Comparison of ENCODE assay signal across 22 cellular contexts in the genomic region with DNA sequence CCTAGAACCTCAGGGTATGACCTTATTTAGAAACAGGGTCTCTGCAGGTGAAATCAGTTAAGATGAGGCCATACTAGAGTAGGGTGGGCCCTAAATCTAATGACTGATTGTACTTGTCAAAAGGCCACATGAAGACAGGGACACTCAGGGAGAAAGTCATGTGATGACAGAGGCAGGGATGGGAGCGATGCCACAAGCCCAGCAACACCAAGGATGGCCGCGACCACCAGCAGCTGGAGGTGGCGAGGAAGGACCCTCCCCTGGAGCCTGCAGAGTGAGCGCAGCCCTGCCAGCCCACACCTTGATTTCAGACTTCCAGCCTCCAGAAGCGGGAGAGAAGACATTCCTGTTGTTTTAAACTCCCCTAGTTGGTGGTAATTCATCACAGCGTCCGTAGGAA.
DNase-seq lines count a peak whose midpoint lies in the region; ATAC-seq and TF ChIP-seq lines count a peak whose summit lies in the region.
"Had no signal": no experiment of that assay in that cellular context is flagged by ENCODE, and none has a peak within 500 bp of the region (broad histone marks: within the 10 kb centered on the region; RNA-seq: fewer than 3 reads in every experiment).

No MANE protein-coding gene starts in this region.

- no peaks in the 10 kb centered on the region for H3K9me3 Mint-ChIP-seq in dendritic cell treated with granulocyte-macrophage colony-stimulating factor and Interleukin-4, amounts not matched to agents 40 ng/mL and 50 ng/mL, for 4 days
- H3K9me3 Mint-ChIP-seq: CD8-positive, alpha-beta memory T cell had no signal

- no peak for ATAC-seq in GM21576 (IDR thresholded peaks at IDR 0.05; ENCODE audit: unreplicated experiment)
- ATAC-seq in GM19328 (IDR thresholded peaks at IDR 0.05; ENCODE audit: unreplicated experiment) = no peak
- ATAC-seq: A549, GM12878 had no signal

- no peaks in the 10 kb centered on the region for H3K9me3 ChIP-seq in HEK293 (ENCODE audit: control insufficient read depth, insufficient read depth, low read depth, low read length)
- H3K9me3 ChIP-seq: A549, BE2C, BLaER1 had no signal

- CTCF ChIA-PET in HEK293 (lab: Yijun Ruan, JAX) = no interaction called here

- peak overlapping the region; percentile 53 for H3K27ac Mint-ChIP-seq in dendritic cell treated with granulocyte-macrophage colony-stimulating factor and Interleukin-4, amounts not matched to agents 40 ng/mL and 50 ng/mL, for 4 days
- H3K27ac Mint-ChIP-seq: CD4-positive, alpha-beta memory T cell; CD4-positive, CD25-positive, alpha-beta regulatory T cell had no signal

- no peak overlapping the region for H3K27ac ChIP-seq in HEK293 (ENCODE audit: extremely low read depth, low read depth, low read length)
- H3K27ac ChIP-seq: 22Rv1, A549, BLaER1 had no signal

- no peak overlapping the region for H3K4me3 ChIP-seq in HEK293 (ENCODE audit: low read depth, low read length)
- H3K4me3 ChIP-seq: A549, BLaER1, GM12878 had no signal

- intact Hi-C loops in dendritic cell treated with granulocyte-macrophage colony-stimulating factor and Interleukin-4, amounts not matched to agents 40 ng/mL and 50 ng/mL, for 4 days (cut with micrococcal nuclease) = no loop called here

- DNase-seq in retina = peak; percentile 62
- DNase-seq: BE2C; C1 segment of cervical spinal cord; CD4-positive, alpha-beta memory T cell; CD4-positive, CD25-positive, alpha-beta regulatory T cell; CD8-positive, alpha-beta memory T cell; COR-L47; DMS 273 treated with DMSO at 0.1 percent for 48 hours; DMS153; DMS53; DMS79; DND-41; EL; GDM1 had no signal

- H3K4me1 ChIP-seq in HEK293 (ENCODE audit: control insufficient read depth, insufficient read depth, low read length) = no peaks in the 10 kb centered on the region
- H3K4me1 ChIP-seq: A549 had no signal

- POLR2A ChIA-PET in HEK293 (lab: Yijun Ruan, JAX) = no interaction called here

- H3K36me3 ChIP-seq in HEK293 (ENCODE audit: control insufficient read depth in 2 of 2, insufficient read depth in 1 of 2, low read length in 2 of 2) = no peaks in the 10 kb centered on the region
- H3K36me3 ChIP-seq: BE2C, BLaER1 had no signal

- peaks cover 79% of the 10 kb centered on the region for H3K4me1 Mint-ChIP-seq in dendritic cell treated with granulocyte-macrophage colony-stimulating factor and Interleukin-4, amounts not matched to agents 40 ng/mL and 50 ng/mL, for 4 days (ENCODE audit: low read depth)
- H3K4me1 Mint-ChIP-seq: CD4-positive, alpha-beta memory T cell had no signal

- H3K27me3 Mint-ChIP-seq in dendritic cell treated with granulocyte-macrophage colony-stimulating factor and Interleukin-4, amounts not matched to agents 40 ng/mL and 50 ng/mL, for 4 days = peaks cover 11% of the 10 kb centered on the region

- TF ChIP-seq CTCF in HEK293 (tag by site-specific recombination; IDR thresholded peaks at IDR 0.05) = no peak

- no peak overlapping the region for H3K4me3 Mint-ChIP-seq in dendritic cell treated with granulocyte-macrophage colony-stimulating factor and Interleukin-4, amounts not matched to agents 40 ng/mL and 50 ng/mL, for 4 days
- H3K4me3 Mint-ChIP-seq: CD4-positive, alpha-beta memory T cell; CD4-positive, CD25-positive, alpha-beta regulatory T cell; CD8-positive, alpha-beta memory T cell had no signal

- H3K36me3 Mint-ChIP-seq in dendritic cell treated with granulocyte-macrophage colony-stimulating factor and Interleukin-4, amounts not matched to agents 40 ng/mL and 50 ng/mL, for 4 days (ENCODE audit: low read depth) = no peaks in the 10 kb centered on the region
- H3K36me3 Mint-ChIP-seq: CD4-positive, alpha-beta memory T cell; CD4-positive, CD25-positive, alpha-beta regulatory T cell; CD8-positive, alpha-beta memory T cell had no signal

TF ChIP-seq in HEK293, 187 proteins besides CTCF, POLR2A, EP300 and RAD21:
- no peak for TF ChIP-seq ZNF768 (tag by site-specific recombination; IDR thresholded peaks at IDR 0.05)
- TF ChIP-seq, protein P1, sequence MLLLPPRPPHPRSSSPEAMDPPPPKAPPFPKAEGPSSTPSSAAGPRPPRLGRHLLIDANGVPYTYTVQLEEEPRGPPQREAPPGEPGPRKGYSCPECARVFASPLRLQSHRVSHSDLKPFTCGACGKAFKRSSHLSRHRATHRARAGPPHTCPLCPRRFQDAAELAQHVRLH (tag by site-specific recombination; IDR thresholded peaks at IDR 0.05) = no peak
- TF ChIP-seq, protein P2, sequence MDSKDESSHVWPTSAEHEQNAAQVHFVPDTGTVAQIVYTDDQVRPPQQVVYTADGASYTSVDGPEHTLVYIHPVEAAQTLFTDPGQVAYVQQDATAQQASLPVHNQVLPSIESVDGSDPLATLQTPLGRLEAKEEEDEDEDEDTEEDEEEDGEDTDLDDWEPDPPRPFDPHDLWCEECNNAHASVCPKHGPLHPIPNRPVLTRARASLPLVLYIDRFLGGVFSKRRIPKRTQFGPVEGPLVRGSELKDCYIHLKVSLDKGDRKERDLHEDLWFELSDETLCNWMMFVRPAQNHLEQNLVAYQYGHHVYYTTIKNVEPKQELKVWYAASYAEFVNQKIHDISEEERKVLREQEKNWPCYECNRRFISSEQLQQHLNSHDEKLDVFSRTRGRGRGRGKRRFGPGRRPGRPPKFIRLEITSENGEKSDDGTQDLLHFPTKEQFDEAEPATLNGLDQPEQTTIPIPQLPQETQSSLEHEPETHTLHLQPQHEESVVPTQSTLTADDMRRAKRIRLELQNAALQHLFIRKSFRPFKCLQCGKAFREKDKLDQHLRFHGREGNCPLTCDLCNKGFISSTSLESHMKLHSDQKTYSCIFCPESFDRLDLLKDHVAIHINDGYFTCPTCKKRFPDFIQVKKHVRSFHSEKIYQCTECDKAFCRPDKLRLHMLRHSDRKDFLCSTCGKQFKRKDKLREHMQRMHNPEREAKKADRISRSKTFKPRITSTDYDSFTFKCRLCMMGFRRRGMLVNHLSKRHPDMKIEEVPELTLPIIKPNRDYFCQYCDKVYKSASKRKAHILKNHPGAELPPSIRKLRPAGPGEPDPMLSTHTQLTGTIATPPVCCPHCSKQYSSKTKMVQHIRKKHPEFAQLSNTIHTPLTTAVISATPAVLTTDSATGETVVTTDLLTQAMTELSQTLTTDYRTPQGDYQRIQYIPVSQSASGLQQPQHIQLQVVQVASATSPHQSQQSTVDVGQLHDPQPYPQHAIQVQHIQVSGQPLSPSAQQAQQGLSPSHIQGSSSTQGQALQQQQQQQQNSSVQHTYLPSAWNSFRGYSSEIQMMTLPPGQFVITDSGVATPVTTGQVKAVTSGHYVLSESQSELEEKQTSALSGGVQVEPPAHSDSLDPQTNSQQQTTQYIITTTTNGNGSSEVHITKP (tag by site-specific recombination; IDR thresholded peaks at IDR 0.05) = peak; percentile 53; the same call in 1 of the 2 replicates
